8 cellular contexts compared by ENCODE assay signal in the genomic region with DNA sequence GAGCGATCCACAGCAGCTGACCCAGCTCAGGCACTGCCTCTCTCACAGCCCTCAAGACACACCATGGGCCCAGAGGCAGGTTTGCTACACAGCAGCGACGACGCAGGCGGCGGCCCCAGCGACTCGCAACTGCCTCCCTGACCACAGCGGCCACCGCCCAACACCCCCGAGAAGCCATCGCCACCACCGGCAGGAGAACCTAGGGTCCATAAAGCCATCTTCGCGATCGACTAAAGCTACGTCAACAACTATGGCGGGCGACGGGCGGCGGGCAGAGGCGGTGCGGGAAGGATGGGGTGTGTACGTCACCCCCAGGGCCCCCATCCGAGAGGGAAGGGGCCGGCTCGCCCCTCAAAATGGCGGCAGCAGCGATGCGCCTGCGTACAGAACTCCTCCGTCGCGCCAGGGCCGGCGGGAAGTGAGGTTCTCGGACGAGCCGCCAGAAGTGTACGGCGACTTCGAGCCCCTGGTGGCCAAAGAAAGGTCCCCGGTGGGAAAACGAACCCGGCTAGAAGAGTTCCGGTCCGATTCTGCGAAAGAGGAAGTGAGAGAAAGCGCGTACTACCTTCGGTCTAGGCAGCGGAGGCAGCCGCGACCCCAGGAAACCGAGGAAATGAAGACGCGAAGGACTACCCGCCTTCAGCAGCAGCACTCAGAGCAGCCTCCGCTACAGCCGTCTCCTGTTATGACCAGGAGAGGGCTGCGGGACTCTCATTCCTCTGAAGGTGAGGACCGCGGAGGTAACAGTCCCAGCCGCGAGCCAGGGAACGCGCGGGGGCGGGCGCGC. TPM values are rescaled to one million over a fixed set of nuclear protein-coding genes. Genes with fewer than 3 reads are reported as not detected.
DNase-seq lines count a peak whose midpoint lies in the region; ATAC-seq and TF ChIP-seq lines count a peak whose summit lies in the region.

A gene with protein sequence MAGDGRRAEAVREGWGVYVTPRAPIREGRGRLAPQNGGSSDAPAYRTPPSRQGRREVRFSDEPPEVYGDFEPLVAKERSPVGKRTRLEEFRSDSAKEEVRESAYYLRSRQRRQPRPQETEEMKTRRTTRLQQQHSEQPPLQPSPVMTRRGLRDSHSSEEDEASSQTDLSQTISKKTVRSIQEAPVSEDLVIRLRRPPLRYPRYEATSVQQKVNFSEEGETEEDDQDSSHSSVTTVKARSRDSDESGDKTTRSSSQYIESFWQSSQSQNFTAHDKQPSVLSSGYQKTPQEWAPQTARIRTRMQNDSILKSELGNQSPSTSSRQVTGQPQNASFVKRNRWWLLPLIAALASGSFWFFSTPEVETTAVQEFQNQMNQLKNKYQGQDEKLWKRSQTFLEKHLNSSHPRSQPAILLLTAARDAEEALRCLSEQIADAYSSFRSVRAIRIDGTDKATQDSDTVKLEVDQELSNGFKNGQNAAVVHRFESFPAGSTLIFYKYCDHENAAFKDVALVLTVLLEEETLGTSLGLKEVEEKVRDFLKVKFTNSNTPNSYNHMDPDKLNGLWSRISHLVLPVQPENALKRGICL (plus strand): TSS at position 33 of the 787 bp plus-strand sequence. CDS start 218 bp downstream, at position 251.

- POLR2A ChIA-PET in WTC11 (lab: Charles Lee), result interaction anchor here (0.5 to 1.8 kb wide), 9 partner anchors 12 to 620 kb away, joined by 3 to 11 read pairs (median 4); a partner anchor contains a TSS

- CTCF ChIA-PET in WTC11 (lab: Charles Lee), result interaction anchor here (0.6 to 2.5 kb wide), 8 partner anchors 14 to 591 kb away, joined by 3 to 14 read pairs (median 6); no protein-coding TSS in a partner anchor

- H3K27ac Mint-ChIP-seq in WTC11, result peak within 1 kb of the TSS; percentile 100

- TF ChIP-seq CTCF in AG09319 (IDR thresholded peaks at IDR 0.05; ENCODE audit: low read depth, low read length) (peak; percentile 25; the same call in 1 of the 2 replicates), WTC11 (IDR thresholded peaks at IDR 0.05) (no peak), cardiac fibroblast (IDR thresholded peaks at IDR 0.05; ENCODE audit: low read depth, low read length) (peak; percentile 57)

- in situ Hi-C loops in GM18951 (cut with MboI; ENCODE audit: low sequenced_read_pairs, unreplicated experiment), result no loop called here

- no peaks in the 10 kb centered on the region for H3K27me3 Mint-ChIP-seq in WTC11 (ENCODE audit: low read depth)

- H3K9me3 Mint-ChIP-seq in WTC11, result no peaks in the 10 kb centered on the region

- H3K4me1 Mint-ChIP-seq in WTC11, result peaks cover 28% of the 10 kb centered on the region

- TF ChIP-seq POLR2A in GM18951 (IDR thresholded peaks at IDR 0.05; ENCODE audit: extremely low read depth, insufficient read depth, insufficient read length), result peak; percentile 75

- peak within 1 kb of the TSS; percentile 96 for H3K4me3 Mint-ChIP-seq in WTC11

- H3K36me3 Mint-ChIP-seq in WTC11, result peaks cover 7% of the 10 kb centered on the region

- ATAC-seq in HG03196 (IDR thresholded peaks at IDR 0.05; ENCODE audit: unreplicated experiment) (peak; percentile 78), WTC11 (peak; percentile 79)

- H3K4me3 ChIP-seq in cardiac fibroblast (replicated peaks in 1 of 2; ENCODE audit: low read depth in 2 of 2, low read length in 2 of 2), result peak within 1 kb of the TSS; percentile 80 to 90

- peak; percentile 96 for DNase-seq in AG09319 (ENCODE audit: extremely low read depth, low read depth)
- peak; percentile 97 for DNase-seq in NCI-H226
- DNase-seq in WTC11 (ENCODE audit: low spot score), result peak; percentile 97
- peak; percentile 98 to 99 for DNase-seq in cardiac fibroblast (ENCODE audit: low read depth in 2 of 2)
- DNase-seq in iPS-NIHi7 (ENCODE audit: extremely low spot score), result peak; percentile 90
- DNase-seq in smooth muscle cell of the brain vasculature (ENCODE audit: low read depth, low spot score), result peak; percentile 93

TF ChIP-seq in WTC11, 78 proteins besides CTCF, POLR2A, EP300 and RAD21 (continues in another document):
- TF ChIP-seq, protein P1, sequence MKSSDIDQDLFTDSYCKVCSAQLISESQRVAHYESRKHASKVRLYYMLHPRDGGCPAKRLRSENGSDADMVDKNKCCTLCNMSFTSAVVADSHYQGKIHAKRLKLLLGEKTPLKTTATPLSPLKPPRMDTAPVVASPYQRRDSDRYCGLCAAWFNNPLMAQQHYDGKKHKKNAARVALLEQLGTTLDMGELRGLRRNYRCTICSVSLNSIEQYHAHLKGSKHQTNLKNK (CRISPR knock-in tag; IDR thresholded peaks at IDR 0.05), result no peak
- TF ChIP-seq RORB (CRISPR knock-in tag; IDR thresholded peaks at IDR 0.05), result no peak
- TF ChIP-seq, protein P2, sequence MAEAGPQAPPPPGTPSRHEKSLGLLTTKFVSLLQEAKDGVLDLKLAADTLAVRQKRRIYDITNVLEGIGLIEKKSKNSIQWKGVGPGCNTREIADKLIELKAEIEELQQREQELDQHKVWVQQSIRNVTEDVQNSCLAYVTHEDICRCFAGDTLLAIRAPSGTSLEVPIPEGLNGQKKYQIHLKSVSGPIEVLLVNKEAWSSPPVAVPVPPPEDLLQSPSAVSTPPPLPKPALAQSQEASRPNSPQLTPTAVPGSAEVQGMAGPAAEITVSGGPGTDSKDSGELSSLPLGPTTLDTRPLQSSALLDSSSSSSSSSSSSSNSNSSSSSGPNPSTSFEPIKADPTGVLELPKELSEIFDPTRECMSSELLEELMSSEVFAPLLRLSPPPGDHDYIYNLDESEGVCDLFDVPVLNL (CRISPR knock-in tag; IDR thresholded peaks at IDR 0.05; ENCODE audit: borderline replicate concordance, low read depth), result no peak
- TF ChIP-seq, protein P3, sequence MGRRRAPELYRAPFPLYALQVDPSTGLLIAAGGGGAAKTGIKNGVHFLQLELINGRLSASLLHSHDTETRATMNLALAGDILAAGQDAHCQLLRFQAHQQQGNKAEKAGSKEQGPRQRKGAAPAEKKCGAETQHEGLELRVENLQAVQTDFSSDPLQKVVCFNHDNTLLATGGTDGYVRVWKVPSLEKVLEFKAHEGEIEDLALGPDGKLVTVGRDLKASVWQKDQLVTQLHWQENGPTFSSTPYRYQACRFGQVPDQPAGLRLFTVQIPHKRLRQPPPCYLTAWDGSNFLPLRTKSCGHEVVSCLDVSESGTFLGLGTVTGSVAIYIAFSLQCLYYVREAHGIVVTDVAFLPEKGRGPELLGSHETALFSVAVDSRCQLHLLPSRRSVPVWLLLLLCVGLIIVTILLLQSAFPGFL (CRISPR knock-in tag; IDR thresholded peaks at IDR 0.05; ENCODE audit: borderline replicate concordance), result no peak
- no peak for TF ChIP-seq TEAD4 (CRISPR knock-in tag; IDR thresholded peaks at IDR 0.05)
- TF ChIP-seq SOX15 (CRISPR knock-in tag; IDR thresholded peaks at IDR 0.05), result no peak
- no peak for TF ChIP-seq NFATC4 (CRISPR knock-in tag; IDR thresholded peaks at IDR 0.05)
- TF ChIP-seq, protein P4, sequence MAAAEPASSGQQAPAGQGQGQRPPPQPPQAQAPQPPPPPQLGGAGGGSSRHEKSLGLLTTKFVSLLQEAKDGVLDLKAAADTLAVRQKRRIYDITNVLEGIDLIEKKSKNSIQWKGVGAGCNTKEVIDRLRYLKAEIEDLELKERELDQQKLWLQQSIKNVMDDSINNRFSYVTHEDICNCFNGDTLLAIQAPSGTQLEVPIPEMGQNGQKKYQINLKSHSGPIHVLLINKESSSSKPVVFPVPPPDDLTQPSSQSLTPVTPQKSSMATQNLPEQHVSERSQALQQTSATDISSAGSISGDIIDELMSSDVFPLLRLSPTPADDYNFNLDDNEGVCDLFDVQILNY (CRISPR knock-in tag; IDR thresholded peaks at IDR 0.05), result peak; percentile 91
- peak; percentile 42; the same call in 1 of the 2 replicates for TF ChIP-seq ZNF317 (CRISPR knock-in tag; IDR thresholded peaks at IDR 0.05; ENCODE audit: borderline replicate concordance, low read depth)
- TF ChIP-seq, protein P5, sequence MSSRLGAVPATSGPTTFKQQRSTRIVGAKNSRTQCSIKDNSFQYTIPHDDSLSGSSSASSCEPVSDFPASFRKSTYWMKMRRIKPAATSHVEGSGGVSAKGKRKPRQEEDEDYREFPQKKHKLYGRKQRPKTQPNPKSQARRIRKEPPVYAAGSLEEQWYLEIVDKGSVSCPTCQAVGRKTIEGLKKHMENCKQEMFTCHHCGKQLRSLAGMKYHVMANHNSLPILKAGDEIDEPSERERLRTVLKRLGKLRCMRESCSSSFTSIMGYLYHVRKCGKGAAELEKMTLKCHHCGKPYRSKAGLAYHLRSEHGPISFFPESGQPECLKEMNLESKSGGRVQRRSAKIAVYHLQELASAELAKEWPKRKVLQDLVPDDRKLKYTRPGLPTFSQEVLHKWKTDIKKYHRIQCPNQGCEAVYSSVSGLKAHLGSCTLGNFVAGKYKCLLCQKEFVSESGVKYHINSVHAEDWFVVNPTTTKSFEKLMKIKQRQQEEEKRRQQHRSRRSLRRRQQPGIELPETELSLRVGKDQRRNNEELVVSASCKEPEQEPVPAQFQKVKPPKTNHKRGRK (CRISPR knock-in tag; IDR thresholded peaks at IDR 0.05; ENCODE audit: borderline replicate concordance), result 0 out of 2 replicates have a peak, but pooled peaks have one; percentile 47
- no peak for TF ChIP-seq PRRX2 (CRISPR knock-in tag; IDR thresholded peaks at IDR 0.05)
- TF ChIP-seq ZBTB21 (CRISPR knock-in tag; IDR thresholded peaks at IDR 0.05; ENCODE audit: borderline replicate concordance), result no peak
- TF ChIP-seq ELF4 (CRISPR knock-in tag; IDR thresholded peaks at IDR 0.05; ENCODE audit: low read depth), result no peak
- no peak for TF ChIP-seq ZNF121 (CRISPR knock-in tag; IDR thresholded peaks at IDR 0.05)
- TF ChIP-seq ZNF263 (CRISPR knock-in tag; IDR thresholded peaks at IDR 0.05; ENCODE audit: low read depth), result no peak
- TF ChIP-seq NR2C2 (CRISPR knock-in tag; IDR thresholded peaks at IDR 0.05), result no peak
- peak; percentile 87 for TF ChIP-seq ZNF232 (CRISPR knock-in tag; IDR thresholded peaks at IDR 0.05)
- TF ChIP-seq RELA (CRISPR knock-in tag; IDR thresholded peaks at IDR 0.05; ENCODE audit: borderline replicate concordance), result no peak
- no peak for TF ChIP-seq NR1H2 (CRISPR knock-in tag; IDR thresholded peaks at IDR 0.05)
- TF ChIP-seq FOXP1 (CRISPR knock-in tag; IDR thresholded peaks at IDR 0.05; ENCODE audit: borderline replicate concordance), result no peak; the same call in 1 of the 2 replicates
- TF ChIP-seq ZNF219 (CRISPR knock-in tag; IDR thresholded peaks at IDR 0.05; ENCODE audit: borderline replicate concordance), result no peak

RNA-seq across cellular contexts. Expression of the gene that starts here (rescaled TPM):
- 17.3 to 18.7 TPM (median 17.7 TPM) in 3 replicates for total RNA-seq in WTC11 (2021)

Comparison
In these comparisons a context has a peak if more than half of its experiments do, and no peak if none do; other contexts are left out.
1. Peak in every context shown above with its lines: DNase-seq, ATAC-seq and H3K4me3 ChIP-seq.